ENCODE assay signal across 25 cellular contexts in genomic region chr5:39120052-39120420, GRCh38.
"Had no signal": no experiment of that assay in that cellular context is flagged by ENCODE, and none has a peak within 500 bp of the region (broad histone marks: within the 10 kb centered on the region; RNA-seq: fewer than 3 reads in every experiment).

No MANE protein-coding gene starts in this region.

- H3K4me1 ChIP-seq: colonic mucosa, lower lobe of right lung, testis had no signal

- H3K4me3 ChIP-seq: colonic mucosa, hepatocyte, lower lobe of right lung, stomach, testis had no signal

- H3K27ac Mint-ChIP-seq: activated CD4-positive, alpha-beta T cell treated with anti-CD3 and anti-CD28 coated beads, Interleukin-2, amount 10 ng/mL, durations not matched to agents 7 days and 5 days; endodermal cell; natural killer cell treated with Interleukin-12 subunit alpha and Interleukin-12 subunit beta and Interleukin-15 and Interleukin-18, amount 100 ng/mL, for 72 hours; stimulated activated effector memory CD8-positive, alpha-beta T cell treated with anti-CD3 and anti-CD28 coated beads, Interleukin-12 subunit alpha, Interleukin-12 subunit beta, amount 100 ng/mL, for 72 hours; type B pancreatic cell had no signal

- H3K27ac ChIP-seq: brain microvascular endothelial cell, colonic mucosa, epithelial cell of prostate, hepatocyte, lower lobe of right lung, neutrophil, stomach, testis had no signal

- H3K27me3 ChIP-seq: brain microvascular endothelial cell, colonic mucosa, neutrophil, stomach, testis had no signal

- H3K9me3 Mint-ChIP-seq: activated CD4-positive, alpha-beta T cell treated with anti-CD3 and anti-CD28 coated beads, Interleukin-2, amount 10 ng/mL, durations not matched to agents 7 days and 5 days; endodermal cell; natural killer cell treated with Interleukin-12 subunit alpha and Interleukin-12 subunit beta and Interleukin-15 and Interleukin-18, amount 100 ng/mL, for 72 hours; stimulated activated effector memory CD8-positive, alpha-beta T cell treated with anti-CD3 and anti-CD28 coated beads, Interleukin-12 subunit alpha, Interleukin-12 subunit beta, amount 100 ng/mL, for 72 hours; type B pancreatic cell had no signal

- FAIRE-seq: islet of Langerhans had no signal

- H3K27me3 Mint-ChIP-seq: activated CD4-positive, alpha-beta T cell treated with anti-CD3 and anti-CD28 coated beads, Interleukin-2, amount 10 ng/mL, durations not matched to agents 7 days and 5 days; natural killer cell treated with Interleukin-12 subunit alpha and Interleukin-12 subunit beta and Interleukin-15 and Interleukin-18, amount 100 ng/mL, for 72 hours had no signal

- H3K4me1 Mint-ChIP-seq: endodermal cell had no signal

- H3K36me3 ChIP-seq: brain microvascular endothelial cell, colonic mucosa had no signal

- H3K9me3 ChIP-seq: colonic mucosa, lower lobe of right lung, neutrophil, stomach, testis had no signal

- DNase-seq: activated CD4-positive, alpha-beta T cell treated with anti-CD3 and anti-CD28 coated beads, Interleukin-2, amount 10 ng/mL, durations not matched to agents 7 days and 5 days; activated CD4-positive, CD25-positive, alpha-beta regulatory T cell; activated CD8-positive, alpha-beta memory T cell treated with anti-CD3 and anti-CD28 coated beads for 24 hours; activated CD8-positive, alpha-beta memory T cell treated with anti-CD3 and anti-CD28 coated beads, Interleukin-2, amount 50 U/mL, for 48 hours; activated gamma-delta T cell treated with Interleukin-2 at 50 U/mL for 16 hours; aorta; brain microvascular endothelial cell; central memory CD4-positive, alpha-beta T cell; colonic mucosa; endodermal cell; foreskin fibroblast; left colon; lower lobe of right lung; stimulated activated CD4-positive, alpha-beta T cell treated with anti-CD3 and anti-CD28 coated beads, Interleukin-4, amount 100 ng/mL, for 24 hours; stomach; T-helper 9 cell; testis had no signal

- H3K36me3 Mint-ChIP-seq: type B pancreatic cell had no signal

- ATAC-seq: left colon; lower lobe of right lung; natural killer cell treated with Interleukin-12 subunit alpha and Interleukin-12 subunit beta and Interleukin-15 and Interleukin-18, amount 100 ng/mL, for 72 hours; sciatic nerve; stimulated activated effector memory CD8-positive, alpha-beta T cell treated with anti-CD3 and anti-CD28 coated beads, Interleukin-12 subunit alpha, Interleukin-12 subunit beta, amount 100 ng/mL, for 72 hours had no signal

- H3K4me2 ChIP-seq: hepatocyte had no signal

- H3K4me3 Mint-ChIP-seq: activated CD4-positive, alpha-beta T cell treated with anti-CD3 and anti-CD28 coated beads, Interleukin-2, amount 10 ng/mL, durations not matched to agents 7 days and 5 days; endodermal cell; natural killer cell treated with Interleukin-12 subunit alpha and Interleukin-12 subunit beta and Interleukin-15 and Interleukin-18, amount 100 ng/mL, for 72 hours; stimulated activated effector memory CD8-positive, alpha-beta T cell treated with anti-CD3 and anti-CD28 coated beads, Interleukin-12 subunit alpha, Interleukin-12 subunit beta, amount 100 ng/mL, for 72 hours; type B pancreatic cell had no signal
